In genomic region chr4:8110071-8110986, GRCh38 we compare ENCODE assay signal across 11 cellular contexts. TPM values are rescaled to one million over a fixed set of nuclear protein-coding genes. Genes with fewer than 3 reads are reported as not detected.
DNase-seq lines count a peak whose midpoint lies in the region; ATAC-seq and TF ChIP-seq lines count a peak whose summit lies in the region.
"Had no signal": no experiment of that assay in that cellular context is flagged by ENCODE, and none has a peak within 500 bp of the region (broad histone marks: within the 10 kb centered on the region; RNA-seq: fewer than 3 reads in every experiment).

No MANE protein-coding gene starts in this region.

- H3K27ac ChIP-seq in foreskin keratinocyte (no peak overlapping the region), smooth muscle cell (ENCODE audit: low read depth) (no peak overlapping the region)
- H3K27ac ChIP-seq: adrenal gland had no signal

- H3K4me3 Mint-ChIP-seq in activated T-cell treated with anti-CD3 and anti-CD28 coated beads, Interleukin-2, amount 50 U/mL, for 24 hours = no peak overlapping the region
- H3K4me3 Mint-ChIP-seq: CD4-positive, CD25-positive, alpha-beta regulatory T cell had no signal

- H3K36me3 ChIP-seq in NT2/D1 (ENCODE audit: insufficient read depth, insufficient read length, low read length) (no peaks in the 10 kb centered on the region), smooth muscle cell (ENCODE audit: low read depth) (no peaks in the 10 kb centered on the region)
- H3K36me3 ChIP-seq: adrenal gland had no signal

- WGBS in smooth muscle cell (ENCODE audit: low lambda C conversion rate) = 35% methylated on average over 28 of the region's 29 CpGs

- TF ChIP-seq CTCF in foreskin keratinocyte (conservative IDR thresholded peaks at IDR 0.05) (peak; percentile 46), smooth muscle cell (IDR thresholded peaks at IDR 0.05; ENCODE audit: borderline replicate concordance, insufficient read depth, poor library complexity, severe bottlenecking) (peak; percentile 29)

- no peaks in the 10 kb centered on the region for H3K9me3 Mint-ChIP-seq in activated T-cell treated with anti-CD3 and anti-CD28 coated beads, Interleukin-2, amount 50 U/mL, for 24 hours

- peak overlapping the region; percentile 33 for H3K9ac ChIP-seq in NT2/D1 (ENCODE audit: insufficient read length, low read depth)
- no peak overlapping the region for H3K9ac ChIP-seq in smooth muscle cell (ENCODE audit: low read depth)

- H3K79me2 ChIP-seq in smooth muscle cell (ENCODE audit: low read depth) = no peaks in the 10 kb centered on the region

- H3K4me1 ChIP-seq in NT2/D1 (ENCODE audit: insufficient read depth, insufficient read length) = peaks cover 25% of the 10 kb centered on the region
- no peaks in the 10 kb centered on the region for H3K4me1 ChIP-seq in foreskin keratinocyte
- H3K4me1 ChIP-seq in smooth muscle cell (ENCODE audit: low read depth) = peaks cover 1% of the 10 kb centered on the region
- H3K4me1 ChIP-seq: adrenal gland had no signal

- H3K27me3 Mint-ChIP-seq in activated T-cell treated with anti-CD3 and anti-CD28 coated beads, Interleukin-2, amount 50 U/mL, for 24 hours = peaks cover 4% of the 10 kb centered on the region
- H3K27me3 Mint-ChIP-seq: CD4-positive, CD25-positive, alpha-beta regulatory T cell had no signal

- H3K9me3 ChIP-seq in NT2/D1 (ENCODE audit: insufficient read depth, low read length) (peaks cover 11% of the 10 kb centered on the region; the same call in 1 of the 2 replicates), smooth muscle cell (replicated peaks; ENCODE audit: low read depth) (no peaks in the 10 kb centered on the region)
- H3K9me3 ChIP-seq: adrenal gland had no signal

- peak; percentile 88 for ATAC-seq in foreskin keratinocyte
- no peak for ATAC-seq in GM19395 (IDR thresholded peaks at IDR 0.05; ENCODE audit: unreplicated experiment)
- ATAC-seq in GM21576 (IDR thresholded peaks at IDR 0.05; ENCODE audit: unreplicated experiment) = no peak

- H3K36me3 Mint-ChIP-seq in activated T-cell treated with anti-CD3 and anti-CD28 coated beads, Interleukin-2, amount 50 U/mL, for 24 hours (ENCODE audit: low read depth) = no peaks in the 10 kb centered on the region
- H3K36me3 Mint-ChIP-seq: CD4-positive, CD25-positive, alpha-beta regulatory T cell had no signal

- H4K20me1 ChIP-seq in smooth muscle cell (ENCODE audit: low read depth) = no peaks in the 10 kb centered on the region

- H3K27me3 ChIP-seq in NT2/D1 (ENCODE audit: insufficient read depth, insufficient read length) (no peaks in the 10 kb centered on the region), foreskin keratinocyte (peaks cover 6% of the 10 kb centered on the region), smooth muscle cell (ENCODE audit: low read depth) (peaks cover 5% of the 10 kb centered on the region)
- H3K27me3 ChIP-seq: adrenal gland had no signal

- H3F3A ChIP-seq in smooth muscle cell (ENCODE audit: low read depth) = no peaks in the 10 kb centered on the region

- H3K27ac Mint-ChIP-seq in activated T-cell treated with anti-CD3 and anti-CD28 coated beads, Interleukin-2, amount 50 U/mL, for 24 hours = no peak overlapping the region
- H3K27ac Mint-ChIP-seq: CD4-positive, CD25-positive, alpha-beta regulatory T cell had no signal

- no peak overlapping the region for H3K4me2 ChIP-seq in smooth muscle cell

- no peak overlapping the region for H3K4me3 ChIP-seq in NT2/D1 (ENCODE audit: insufficient read length, low read depth)
- no peak overlapping the region for H3K4me3 ChIP-seq in smooth muscle cell
- H3K4me3 ChIP-seq: adrenal gland had no signal

- no peak overlapping the region for H2AFZ ChIP-seq in smooth muscle cell (ENCODE audit: low read depth)

- peak; percentile 30 to 44 for DNase-seq in activated T-cell treated with anti-CD3 and anti-CD28 coated beads, Interleukin-2, amount 50 U/mL, for 48 hours
- DNase-seq in activated T-cell treated with anti-CD3 and anti-CD28 coated beads, Interleukin-2, amount 50 U/mL, for 24 hours = no peak
- DNase-seq in NT2/D1 (ENCODE audit: low read depth, low spot score) = peak; percentile 92
- peak; percentile 89 to 95 for DNase-seq in foreskin keratinocyte
- DNase-seq in smooth muscle cell (lab: John Stamatoyannopoulos, UW; ENCODE audit: unreplicated experiment) = no peak
- DNase-seq in NCI-H524 treated with DMSO at 0.1 percent for 48 hours (lab: John Stamatoyannopoulos, UW) = no peak
- DNase-seq: adrenal gland; CD4-positive, CD25-positive, alpha-beta regulatory T cell; hypothalamus had no signal

- H3K4me1 Mint-ChIP-seq in activated T-cell treated with anti-CD3 and anti-CD28 coated beads, Interleukin-2, amount 50 U/mL, for 24 hours (ENCODE audit: low read depth) = peaks cover 1% of the 10 kb centered on the region
- H3K4me1 Mint-ChIP-seq: CD4-positive, CD25-positive, alpha-beta regulatory T cell had no signal

RNA-seq across cellular contexts. Expression of gene ABLIM2, which starts 48.3 kb away (rescaled TPM):
- total RNA-seq in foreskin keratinocyte = 0.39 and 0.85 TPM in 2 replicates
- 0.33 and 0.49 TPM in 2 replicates for polyA plus RNA-seq in foreskin keratinocyte
- total RNA-seq in smooth muscle cell = not detected in 2 replicates
- polyA plus RNA-seq in smooth muscle cell = 0.08 and 0.30 TPM in 2 replicates

Comparison
In these comparisons a context has a peak if more than half of its experiments do, and no peak if none do; other contexts are left out.
1. DNase-seq: peak in activated T-cell treated with anti-CD3 and anti-CD28 coated beads, Interleukin-2, amount 50 U/mL, for 48 hours (2 of 2), NT2/D1 (single experiment) and foreskin keratinocyte (2 of 2); none in activated T-cell treated with anti-CD3 and anti-CD28 coated beads, Interleukin-2, amount 50 U/mL, for 24 hours (single experiment), smooth muscle cell (single experiment) and NCI-H524 treated with DMSO at 0.1 percent for 48 hours (single experiment).